1 cellular context compared by ENCODE assay signal in the genomic region with DNA sequence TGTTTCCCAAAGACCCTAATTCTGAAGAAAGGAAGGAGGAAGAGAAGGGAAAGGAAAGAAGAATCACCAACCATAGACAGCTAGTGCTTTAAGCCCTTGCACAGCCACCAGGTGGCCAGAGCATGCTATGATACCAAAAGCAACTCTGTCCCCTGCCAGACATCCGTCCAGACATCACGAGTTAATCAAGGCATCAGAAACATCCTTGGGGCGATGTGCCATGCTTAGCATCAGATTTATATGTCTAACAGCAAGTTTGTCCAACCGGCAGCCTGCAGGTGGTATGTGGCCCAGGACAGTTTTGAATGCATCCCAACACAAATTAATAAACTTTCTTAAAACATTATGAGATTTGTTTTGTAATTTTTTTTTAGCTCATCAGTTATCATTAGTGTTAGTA.
TF ChIP-seq lines count a peak whose summit lies in the region.

No MANE protein-coding gene starts in this region.

TF ChIP-seq in GM23338, 12 proteins besides CTCF, POLR2A, EP300 and RAD21 (continued from another document):
- TF ChIP-seq, protein P1, sequence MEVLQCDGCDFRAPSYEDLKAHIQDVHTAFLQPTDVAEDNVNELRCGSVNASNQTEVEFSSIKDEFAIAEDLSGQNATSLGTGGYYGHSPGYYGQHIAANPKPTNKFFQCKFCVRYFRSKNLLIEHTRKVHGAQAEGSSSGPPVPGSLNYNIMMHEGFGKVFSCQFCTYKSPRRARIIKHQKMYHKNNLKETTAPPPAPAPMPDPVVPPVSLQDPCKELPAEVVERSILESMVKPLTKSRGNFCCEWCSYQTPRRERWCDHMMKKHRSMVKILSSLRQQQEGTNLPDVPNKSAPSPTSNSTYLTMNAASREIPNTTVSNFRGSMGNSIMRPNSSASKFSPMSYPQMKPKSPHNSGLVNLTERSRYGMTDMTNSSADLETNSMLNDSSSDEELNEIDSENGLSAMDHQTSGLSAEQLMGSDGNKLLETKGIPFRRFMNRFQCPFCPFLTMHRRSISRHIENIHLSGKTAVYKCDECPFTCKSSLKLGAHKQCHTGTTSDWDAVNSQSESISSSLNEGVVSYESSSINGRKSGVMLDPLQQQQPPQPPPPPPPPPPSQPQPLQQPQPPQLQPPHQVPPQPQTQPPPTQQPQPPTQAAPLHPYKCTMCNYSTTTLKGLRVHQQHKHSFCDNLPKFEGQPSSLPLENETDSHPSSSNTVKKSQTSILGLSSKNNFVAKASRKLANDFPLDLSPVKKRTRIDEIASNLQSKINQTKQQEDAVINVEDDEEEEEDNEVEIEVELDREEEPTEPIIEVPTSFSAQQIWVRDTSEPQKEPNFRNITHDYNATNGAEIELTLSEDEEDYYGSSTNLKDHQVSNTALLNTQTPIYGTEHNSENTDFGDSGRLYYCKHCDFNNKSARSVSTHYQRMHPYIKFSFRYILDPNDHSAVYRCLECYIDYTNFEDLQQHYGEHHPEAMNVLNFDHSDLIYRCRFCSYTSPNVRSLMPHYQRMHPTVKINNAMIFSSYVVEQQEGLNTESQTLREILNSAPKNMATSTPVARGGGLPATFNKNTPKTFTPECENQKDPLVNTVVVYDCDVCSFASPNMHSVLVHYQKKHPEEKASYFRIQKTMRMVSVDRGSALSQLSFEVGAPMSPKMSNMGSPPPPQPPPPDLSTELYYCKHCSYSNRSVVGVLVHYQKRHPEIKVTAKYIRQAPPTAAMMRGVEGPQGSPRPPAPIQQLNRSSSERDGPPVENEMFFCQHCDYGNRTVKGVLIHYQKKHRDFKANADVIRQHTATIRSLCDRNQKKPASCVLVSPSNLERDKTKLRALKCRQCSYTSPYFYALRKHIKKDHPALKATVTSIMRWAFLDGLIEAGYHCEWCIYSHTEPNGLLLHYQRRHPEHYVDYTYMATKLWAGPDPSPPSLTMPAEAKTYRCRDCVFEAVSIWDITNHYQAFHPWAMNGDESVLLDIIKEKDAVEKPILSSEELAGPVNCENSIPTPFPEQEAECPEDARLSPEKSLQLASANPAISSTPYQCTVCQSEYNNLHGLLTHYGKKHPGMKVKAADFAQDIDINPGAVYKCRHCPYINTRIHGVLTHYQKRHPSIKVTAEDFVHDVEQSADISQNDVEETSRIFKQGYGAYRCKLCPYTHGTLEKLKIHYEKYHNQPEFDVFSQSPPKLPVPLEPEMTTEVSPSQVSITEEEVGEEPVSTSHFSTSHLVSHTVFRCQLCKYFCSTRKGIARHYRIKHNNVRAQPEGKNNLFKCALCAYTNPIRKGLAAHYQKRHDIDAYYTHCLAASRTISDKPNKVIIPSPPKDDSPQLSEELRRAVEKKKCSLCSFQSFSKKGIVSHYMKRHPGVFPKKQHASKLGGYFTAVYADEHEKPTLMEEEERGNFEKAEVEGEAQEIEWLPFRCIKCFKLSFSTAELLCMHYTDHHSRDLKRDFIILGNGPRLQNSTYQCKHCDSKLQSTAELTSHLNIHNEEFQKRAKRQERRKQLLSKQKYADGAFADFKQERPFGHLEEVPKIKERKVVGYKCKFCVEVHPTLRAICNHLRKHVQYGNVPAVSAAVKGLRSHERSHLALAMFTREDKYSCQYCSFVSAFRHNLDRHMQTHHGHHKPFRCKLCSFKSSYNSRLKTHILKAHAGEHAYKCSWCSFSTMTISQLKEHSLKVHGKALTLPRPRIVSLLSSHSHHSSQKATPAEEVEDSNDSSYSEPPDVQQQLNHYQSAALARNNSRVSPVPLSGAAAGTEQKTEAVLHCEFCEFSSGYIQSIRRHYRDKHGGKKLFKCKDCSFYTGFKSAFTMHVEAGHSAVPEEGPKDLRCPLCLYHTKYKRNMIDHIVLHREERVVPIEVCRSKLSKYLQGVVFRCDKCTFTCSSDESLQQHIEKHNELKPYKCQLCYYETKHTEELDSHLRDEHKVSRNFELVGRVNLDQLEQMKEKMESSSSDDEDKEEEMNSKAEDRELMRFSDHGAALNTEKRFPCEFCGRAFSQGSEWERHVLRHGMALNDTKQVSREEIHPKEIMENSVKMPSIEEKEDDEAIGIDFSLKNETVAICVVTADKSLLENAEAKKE (CRISPR knock-in tag; IDR thresholded peaks at IDR 0.05), result no peak
- TF ChIP-seq, protein P2, sequence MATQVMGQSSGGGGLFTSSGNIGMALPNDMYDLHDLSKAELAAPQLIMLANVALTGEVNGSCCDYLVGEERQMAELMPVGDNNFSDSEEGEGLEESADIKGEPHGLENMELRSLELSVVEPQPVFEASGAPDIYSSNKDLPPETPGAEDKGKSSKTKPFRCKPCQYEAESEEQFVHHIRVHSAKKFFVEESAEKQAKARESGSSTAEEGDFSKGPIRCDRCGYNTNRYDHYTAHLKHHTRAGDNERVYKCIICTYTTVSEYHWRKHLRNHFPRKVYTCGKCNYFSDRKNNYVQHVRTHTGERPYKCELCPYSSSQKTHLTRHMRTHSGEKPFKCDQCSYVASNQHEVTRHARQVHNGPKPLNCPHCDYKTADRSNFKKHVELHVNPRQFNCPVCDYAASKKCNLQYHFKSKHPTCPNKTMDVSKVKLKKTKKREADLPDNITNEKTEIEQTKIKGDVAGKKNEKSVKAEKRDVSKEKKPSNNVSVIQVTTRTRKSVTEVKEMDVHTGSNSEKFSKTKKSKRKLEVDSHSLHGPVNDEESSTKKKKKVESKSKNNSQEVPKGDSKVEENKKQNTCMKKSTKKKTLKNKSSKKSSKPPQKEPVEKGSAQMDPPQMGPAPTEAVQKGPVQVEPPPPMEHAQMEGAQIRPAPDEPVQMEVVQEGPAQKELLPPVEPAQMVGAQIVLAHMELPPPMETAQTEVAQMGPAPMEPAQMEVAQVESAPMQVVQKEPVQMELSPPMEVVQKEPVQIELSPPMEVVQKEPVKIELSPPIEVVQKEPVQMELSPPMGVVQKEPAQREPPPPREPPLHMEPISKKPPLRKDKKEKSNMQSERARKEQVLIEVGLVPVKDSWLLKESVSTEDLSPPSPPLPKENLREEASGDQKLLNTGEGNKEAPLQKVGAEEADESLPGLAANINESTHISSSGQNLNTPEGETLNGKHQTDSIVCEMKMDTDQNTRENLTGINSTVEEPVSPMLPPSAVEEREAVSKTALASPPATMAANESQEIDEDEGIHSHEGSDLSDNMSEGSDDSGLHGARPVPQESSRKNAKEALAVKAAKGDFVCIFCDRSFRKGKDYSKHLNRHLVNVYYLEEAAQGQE (IDR thresholded peaks at IDR 0.05; ENCODE audit: unreplicated experiment), result no peak
- TF ChIP-seq STAT1 (IDR thresholded peaks at IDR 0.05; ENCODE audit: unreplicated experiment) (no peak), CREB1 (CRISPR knock-in tag; IDR thresholded peaks at IDR 0.05; ENCODE audit: low read depth) (no peak), ZNF331 (CRISPR knock-in tag; IDR thresholded peaks at IDR 0.05; ENCODE audit: low read depth) (no peak), ZNF114 (CRISPR knock-in tag; IDR thresholded peaks at IDR 0.05) (no peak), EZH2phosphoT487 (IDR thresholded peaks at IDR 0.05; ENCODE audit: unreplicated experiment) (no peak)
TF ChIP-seq in GM23338: peak in this region for 0.
